8 cellular contexts compared by ENCODE assay signal in the genomic region with DNA sequence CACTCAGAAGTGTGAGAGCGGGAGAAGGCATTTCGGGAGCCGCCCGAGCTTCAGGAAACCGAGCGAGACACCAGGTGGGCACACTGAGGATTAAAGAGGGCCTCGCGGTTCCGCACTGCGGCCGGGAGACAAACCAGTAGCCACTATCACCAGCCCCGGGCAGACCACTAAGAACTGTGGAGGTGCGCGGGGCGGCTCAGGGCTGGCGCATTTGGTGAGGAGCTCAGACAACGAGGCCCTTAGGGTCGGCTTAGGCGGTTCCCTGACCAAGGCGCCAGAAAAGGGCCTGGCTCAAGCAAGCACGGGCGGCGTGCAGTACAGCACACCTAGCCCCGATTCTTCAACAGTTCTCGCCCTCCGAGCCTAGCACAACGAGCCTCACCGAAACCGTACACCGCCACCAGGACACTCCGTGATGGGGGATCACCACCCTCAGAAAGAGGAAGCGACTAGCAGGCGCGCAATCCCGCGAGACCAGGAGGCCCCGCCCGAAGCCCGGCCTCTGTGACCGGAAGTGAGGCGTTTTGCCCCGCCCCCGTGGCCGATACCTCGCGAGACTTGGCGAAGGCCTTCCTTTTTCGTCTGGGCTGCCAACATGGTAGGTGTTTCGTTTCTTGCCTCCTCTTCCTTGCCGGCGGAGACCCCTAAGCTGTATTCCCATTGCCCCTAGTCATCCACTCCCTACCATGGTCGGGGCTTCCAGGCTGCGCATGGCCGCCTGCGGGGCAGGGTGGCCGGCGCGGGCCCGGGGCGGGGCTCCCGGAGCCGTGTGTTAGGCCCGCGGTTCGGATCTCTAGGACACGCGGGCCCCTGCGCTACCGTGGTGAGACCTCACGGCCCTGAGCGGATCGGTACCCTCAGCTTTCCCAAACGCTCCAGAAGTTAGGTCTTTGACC. TPM values are rescaled to one million over a fixed set of nuclear protein-coding genes. Genes with fewer than 3 reads are reported as not detected.
DNase-seq lines count a peak whose midpoint lies in the region; ATAC-seq and TF ChIP-seq lines count a peak whose summit lies in the region.

A gene (plus strand): TSS at position 574 of the 896 bp plus-strand sequence. CDS start 22 bp downstream, at position 596.
A gene with protein sequence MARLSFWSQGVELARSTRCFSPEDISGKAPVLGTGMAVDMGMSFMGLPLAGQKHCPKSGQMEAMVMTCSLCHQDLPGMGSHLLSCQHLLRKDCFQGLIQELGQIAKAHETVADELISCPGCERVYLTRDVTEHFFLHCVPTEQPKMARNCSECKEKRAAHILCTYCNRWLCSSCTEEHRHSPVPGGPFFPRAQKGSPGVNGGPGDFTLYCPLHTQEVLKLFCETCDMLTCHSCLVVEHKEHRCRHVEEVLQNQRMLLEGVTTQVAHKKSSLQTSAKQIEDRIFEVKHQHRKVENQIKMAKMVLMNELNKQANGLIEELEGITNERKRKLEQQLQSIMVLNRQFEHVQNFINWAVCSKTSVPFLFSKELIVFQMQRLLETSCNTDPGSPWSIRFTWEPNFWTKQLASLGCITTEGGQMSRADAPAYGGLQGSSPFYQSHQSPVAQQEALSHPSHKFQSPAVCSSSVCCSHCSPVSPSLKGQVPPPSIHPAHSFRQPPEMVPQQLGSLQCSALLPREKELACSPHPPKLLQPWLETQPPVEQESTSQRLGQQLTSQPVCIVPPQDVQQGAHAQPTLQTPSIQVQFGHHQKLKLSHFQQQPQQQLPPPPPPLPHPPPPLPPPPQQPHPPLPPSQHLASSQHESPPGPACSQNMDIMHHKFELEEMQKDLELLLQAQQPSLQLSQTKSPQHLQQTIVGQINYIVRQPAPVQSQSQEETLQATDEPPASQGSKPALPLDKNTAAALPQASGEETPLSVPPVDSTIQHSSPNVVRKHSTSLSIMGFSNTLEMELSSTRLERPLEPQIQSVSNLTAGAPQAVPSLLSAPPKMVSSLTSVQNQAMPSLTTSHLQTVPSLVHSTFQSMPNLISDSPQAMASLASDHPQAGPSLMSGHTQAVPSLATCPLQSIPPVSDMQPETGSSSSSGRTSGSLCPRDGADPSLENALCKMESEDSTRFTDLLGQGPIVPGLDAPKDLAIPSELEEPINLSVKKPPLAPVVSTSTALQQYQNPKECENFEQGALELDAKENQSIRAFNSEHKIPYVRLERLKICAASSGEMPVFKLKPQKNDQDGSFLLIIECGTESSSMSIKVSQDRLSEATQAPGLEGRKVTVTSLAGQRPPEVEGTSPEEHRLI (N-terminal part only) (minus strand): TSS at position 447 of the 896 bp plus-strand sequence. CDS start 10,391 bp downstream, outside the sequence.

- peak within 1 kb of the TSS; percentile 66 for H2AFZ ChIP-seq in KMS-11 (ENCODE audit: low read depth)

- H3K79me2 ChIP-seq in KMS-11 (ENCODE audit: insufficient read depth, low read depth), result peaks cover 41% of the 10 kb centered on the region

- peak within 1 kb of the TSS; percentile 89 for H3K27ac ChIP-seq in KMS-11
- H3K27ac ChIP-seq in Panc1 (ENCODE audit: low read length), result peak within 1 kb of the TSS; percentile 100

- POLR2A ChIA-PET in Panc1 (lab: Charles Lee), result interaction anchor here (0.6 to 1.2 kb wide), 5 partner anchors 14 to 277 kb away, joined by 3 to 4 read pairs (median 3); no protein-coding TSS in a partner anchor

- peak within 1 kb of the TSS; percentile 98 for H3K9ac ChIP-seq in KMS-11

- H3K9me3 Mint-ChIP-seq in activated T-cell treated with anti-CD3 and anti-CD28 coated beads, Interleukin-2, amount 50 U/mL, for 4 hours, result peaks cover 5% of the 10 kb centered on the region

- no peaks in the 10 kb centered on the region for H4K20me1 ChIP-seq in KMS-11 (ENCODE audit: insufficient read depth)

- H3K4me1 Mint-ChIP-seq in activated T-cell treated with anti-CD3 and anti-CD28 coated beads, Interleukin-2, amount 50 U/mL, for 4 hours (ENCODE audit: low read depth), result peaks cover 45% of the 10 kb centered on the region

- CTCF ChIA-PET in Panc1 (lab: Charles Lee), result no interaction called here

- H3K27me3 ChIP-seq in KMS-11 (ENCODE audit: insufficient read depth, low read depth) (no peaks in the 10 kb centered on the region), Panc1 (ENCODE audit: control insufficient read depth, insufficient read depth, low read length) (no peaks in the 10 kb centered on the region)

- no peaks in the 10 kb centered on the region for H3K9me3 ChIP-seq in Panc1 (ENCODE audit: control insufficient read depth, insufficient read depth, low read depth, low read length)

- DNase-seq in DMS79 treated with DMSO at 0.1 percent for 48 hours (lab: John Stamatoyannopoulos, UW) (peak; percentile 95), Panc1 (ENCODE audit: low read depth, low spot score) (peak; percentile 92), myocyte (ENCODE audit: low read depth) (peak; percentile 98)
- peak; percentile 99 for DNase-seq in activated T-cell treated with anti-CD3 and anti-CD28 coated beads, Interleukin-2, amount 50 U/mL, for 4 hours
- DNase-seq in stimulated activated CD8-positive, alpha-beta memory T cell treated with anti-CD3 and anti-CD28 coated beads, Interleukin-7, amount 100 ng/mL, for 4 hours (ENCODE audit: low read depth in 2 of 2), result peak; percentile 96 to 97

- H3K36me3 ChIP-seq in KMS-11 (ENCODE audit: insufficient read depth) (peaks cover 21% of the 10 kb centered on the region; the same call in 1 of the 2 replicates), Panc1 (ENCODE audit: control insufficient read depth, insufficient read depth, low read length) (peaks cover 33% of the 10 kb centered on the region)

- no peaks in the 10 kb centered on the region for H3K27me3 Mint-ChIP-seq in activated T-cell treated with anti-CD3 and anti-CD28 coated beads, Interleukin-2, amount 50 U/mL, for 4 hours (ENCODE audit: low read depth)

- TSS peak; percentile 84 for BruUV-seq in Panc1 (replicated peaks; lab: Mats Ljungman, UMichigan)

- H3K4me3 ChIP-seq in KMS-11 (IDR thresholded peaks at IDR 0.05; ENCODE audit: insufficient read depth, low read depth, low read length), result no peak within 1 kb of the TSS
- peak within 1 kb of the TSS; percentile 91 to 92 for H3K4me3 ChIP-seq in Panc1 (ENCODE audit: low read depth in 2 of 2, low read length in 2 of 2)

- TF ChIP-seq CTCF in KMS-11 (conservative IDR thresholded peaks at IDR 0.05; ENCODE audit: low read depth, low read length) (no peak), Panc1 (IDR thresholded peaks at IDR 0.05) (no peak)

- peaks cover 52% of the 10 kb centered on the region for H3K36me3 Mint-ChIP-seq in activated T-cell treated with anti-CD3 and anti-CD28 coated beads, Interleukin-2, amount 50 U/mL, for 4 hours (ENCODE audit: insufficient read depth)

- peak within 1 kb of the TSS; percentile 94 for H3K4me2 ChIP-seq in KMS-11

- H3K4me1 ChIP-seq in KMS-11 (ENCODE audit: low read depth, poor library complexity, severe bottlenecking), result peaks cover 38% of the 10 kb centered on the region
- H3K4me1 ChIP-seq in Panc1 (ENCODE audit: control insufficient read depth, insufficient read depth, low read length), result peaks cover 36% of the 10 kb centered on the region

- intact Hi-C loops in Panc1 (cut with micrococcal nuclease; ENCODE audit: unreplicated experiment), result no loop called here

- ATAC-seq in GM21786 (IDR thresholded peaks at IDR 0.05; ENCODE audit: unreplicated experiment) (peak; percentile 95), Panc1 (peak; percentile 95), esophagus mucosa (peak; percentile 98)
- peak; percentile 93 to 96 for ATAC-seq in activated T-cell treated with anti-CD3 and anti-CD28 coated beads, Interleukin-2, amount 50 U/mL, for 4 hours

- in situ Hi-C loops in Panc1 (cut with HindIII; ENCODE audit: low pct_unique_long_range_greater_than_20kb, low sequenced_read_pairs), result no loop called here

- peak within 1 kb of the TSS; percentile 97 for H3K4me3 Mint-ChIP-seq in activated T-cell treated with anti-CD3 and anti-CD28 coated beads, Interleukin-2, amount 50 U/mL, for 4 hours

RNA-seq across cellular contexts. Expression of the first gene that starts in this region (rescaled TPM):
- total RNA-seq in Panc1 (2021; ENCODE audit: unreplicated experiment) (1,115 TPM), esophagus mucosa (1,154 TPM), myocyte (403 and 405 TPM in 2 replicates)
- 3,180 TPM for polyA plus RNA-seq in Panc1 (2012; ENCODE audit: insufficient read length)
- 1,000 to 10,000 TPM; 1,340 to 1,866 (median 1,663) TPM for total RNA-seq in activated T-cell treated with anti-CD3 and anti-CD28 coated beads, Interleukin-2, amount 50 U/mL, for 4 hours
- polyA plus RNA-seq in myocyte (2012), result 1,608 TPM

RNA-seq across cellular contexts. Expression of the second gene that starts in this region (rescaled TPM):
- total RNA-seq in Panc1 (2021; ENCODE audit: unreplicated experiment) (30.4 TPM), esophagus mucosa (11.8 TPM), myocyte (3.7 and 4.9 TPM in 2 replicates)
- 17.9 TPM for polyA plus RNA-seq in Panc1 (2012; ENCODE audit: insufficient read length)
- 1 to 10 TPM; 4.0 to 8.3 (median 6.7) TPM for total RNA-seq in activated T-cell treated with anti-CD3 and anti-CD28 coated beads, Interleukin-2, amount 50 U/mL, for 4 hours
- polyA plus RNA-seq in myocyte (2012), result 5.7 TPM
